Comparison of ENCODE assay signal across 1 cellular context in the genomic region with DNA sequence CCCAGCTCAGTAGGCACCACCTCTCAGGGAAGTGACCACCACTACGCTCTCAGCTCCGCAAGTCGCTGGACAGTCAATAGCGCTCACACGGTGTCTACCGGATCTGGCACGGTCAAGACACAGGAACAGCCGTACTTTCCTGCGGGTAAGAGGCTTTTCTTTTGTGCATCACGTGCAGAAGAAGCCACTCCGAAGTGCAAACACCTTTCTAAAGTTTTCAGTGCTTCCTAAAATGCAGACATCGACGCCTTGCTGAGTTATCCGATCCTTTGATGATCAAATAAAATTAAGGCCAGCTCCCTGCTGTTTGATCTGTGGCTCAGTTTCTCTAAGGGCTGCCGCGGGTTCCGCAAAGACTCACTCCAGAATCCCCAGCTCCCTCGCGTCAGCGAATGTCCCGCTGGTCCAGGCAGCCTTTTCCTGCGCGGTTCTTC.
TF ChIP-seq lines count a peak whose summit lies in the region.

No MANE protein-coding gene starts in this region.

TF ChIP-seq in GM12878, 131 proteins besides CTCF, POLR2A, EP300 and RAD21:
- TF ChIP-seq TARDBP (IDR thresholded peaks at IDR 0.05; ENCODE audit: borderline replicate concordance) (no peak), BHLHE40 (IDR thresholded peaks at IDR 0.05; ENCODE audit: borderline replicate concordance in 1 of 2, low read depth in 2 of 2, low read length in 1 of 2) (0 out of 4 replicates have a peak, but pooled peaks of 1 of the 2 experiments have one; percentile 31)
TF ChIP-seq in GM12878: peak in this region for 1.
